ENCODE assay signal across 1 cellular context in genomic region chr1:154955718-154956513, GRCh38.
TF ChIP-seq lines count a peak whose summit lies in the region.

Gene PBXIP1, minus strand, starts transcription at chr1:154956099. Its CDS starts 2,378 bp downstream, at chr1:154953721.

TF ChIP-seq in K562, 482 proteins besides CTCF, POLR2A, EP300 and RAD21 (continued from another document):
- no peak for TF ChIP-seq FUS (optimal IDR thresholded peaks at IDR 0.05; ENCODE audit: low read depth, low read length)
- no peak for TF ChIP-seq ARID3B (CRISPR knock-in tag; IDR thresholded peaks at IDR 0.05; ENCODE audit: borderline replicate concordance)
- peak; percentile 80 for TF ChIP-seq FOS (IDR thresholded peaks at IDR 0.05; ENCODE audit: extremely low read depth, insufficient read length)
- TF ChIP-seq PRMT5 (CRISPR knock-in tag; IDR thresholded peaks at IDR 0.05): no peak
- no peak for TF ChIP-seq RBM34 (IDR thresholded peaks at IDR 0.05; ENCODE audit: borderline replicate concordance, insufficient read depth, low read length)
- TF ChIP-seq ZNF274 (IDR thresholded peaks at IDR 0.05; ENCODE audit: borderline replicate concordance, low read depth, low read length): no peak
- TF ChIP-seq ZBTB26 (CRISPR knock-in tag; IDR thresholded peaks at IDR 0.05): 0 out of 2 replicates have a peak, but pooled peaks have one; percentile 2
- TF ChIP-seq POLR3G (IDR thresholded peaks at IDR 0.05; ENCODE audit: extremely low read depth, insufficient read length, insufficient replicate concordance): no peak
- TF ChIP-seq TOE1 (IDR thresholded peaks at IDR 0.05; ENCODE audit: borderline replicate concordance): peak; percentile 98
- no peak for TF ChIP-seq TOE1 (CRISPR knock-in tag; IDR thresholded peaks at IDR 0.05; ENCODE audit: borderline replicate concordance, low read depth)
- no peak for TF ChIP-seq ZNF354B (CRISPR knock-in tag; IDR thresholded peaks at IDR 0.05)
- TF ChIP-seq ZNF589 (CRISPR knock-in tag; IDR thresholded peaks at IDR 0.05; ENCODE audit: low read depth): no peak
- TF ChIP-seq RFX7 (CRISPR knock-in tag; IDR thresholded peaks at IDR 0.05): no peak
- TF ChIP-seq KDM4B (IDR thresholded peaks at IDR 0.05; ENCODE audit: borderline replicate concordance in 2 of 2, low read depth in 1 of 2): no peak
- TF ChIP-seq EHMT2 (IDR thresholded peaks at IDR 0.05): no peak
- TF ChIP-seq MTA3 (IDR thresholded peaks at IDR 0.05; ENCODE audit: borderline replicate concordance): 0 out of 2 replicates have a peak, but pooled peaks have one; percentile 13
TF ChIP-seq in K562: peak in this region for 43.
